Comparison of ENCODE assay signal across 9 cellular contexts in genomic region chr1:245310605-245311531, GRCh38.
DNase-seq lines count a peak whose midpoint lies in the region; ATAC-seq and TF ChIP-seq lines count a peak whose summit lies in the region.
"Had no signal": no experiment of that assay in that cellular context is flagged by ENCODE, and none has a peak within 500 bp of the region (broad histone marks: within the 10 kb centered on the region; RNA-seq: fewer than 3 reads in every experiment).

No MANE protein-coding gene starts in this region.

- peak overlapping the region in 1 of 2 experiments; percentile 23 for H2BK12ac ChIP-seq in mesenchymal stem cell (ENCODE audit: low read length in 2 of 2)

- no peaks in the 10 kb centered on the region for H3K79me1 ChIP-seq in IMR-90 (ENCODE audit: low read depth in 1 of 2, low read length in 2 of 2)
- no peaks in the 10 kb centered on the region for H3K79me1 ChIP-seq in mesenchymal stem cell (replicated peaks; ENCODE audit: low read length, poor library complexity, severe bottlenecking)

- H4K20me1 ChIP-seq in IMR-90 (ENCODE audit: insufficient read depth, low read length) = no peaks in the 10 kb centered on the region

- H3K4me2 ChIP-seq in IMR-90 (ENCODE audit: low read depth, low read length) = peak overlapping the region; percentile 13
- H3K4me2 ChIP-seq in mesenchymal stem cell (ENCODE audit: low read length, poor library complexity, severe bottlenecking) = peak overlapping the region; percentile 86

- H3K56ac ChIP-seq in IMR-90 (ENCODE audit: extremely low read depth, insufficient read depth, low read length) = no peak overlapping the region

- peak; percentile 68 for DNase-seq in AG10803 (ENCODE audit: low read depth)
- peak; percentile 28 for DNase-seq in GM19238 (ENCODE audit: insufficient read length, low spot score)
- DNase-seq in IMR-90 = no peak
- DNase-seq in activated B cell treated with CpG ODN at 0.5 μM for 24 hours = no peak
- peak; percentile 74 for DNase-seq in mesenchymal stem cell
- DNase-seq in ureter (ENCODE audit: low spot score) = no peak
- DNase-seq in HCEC 1CT = no peak
- no peak for DNase-seq in dorsolateral prefrontal cortex

- H4K8ac ChIP-seq in IMR-90 (ENCODE audit: low read depth in 2 of 2, low read length in 2 of 2) = no peak overlapping the region
- peak overlapping the region; percentile 99 for H4K8ac ChIP-seq in mesenchymal stem cell (ENCODE audit: low read length)

- intact Hi-C loops in IMR-90 (cut with micrococcal nuclease) = no loop called here
- intact Hi-C loops in activated B cell treated with CpG ODN at 0.5 μM for 24 hours (cut with micrococcal nuclease) = no loop called here
- intact Hi-C loops in dorsolateral prefrontal cortex (cut with DNase I) = no loop called here

- H3K4me1 Mint-ChIP-seq in activated B cell treated with CpG ODN at 0.5 μM for 24 hours = peaks cover 11% of the 10 kb centered on the region

- H3K23ac ChIP-seq in IMR-90 (ENCODE audit: low read depth, low read length) (no peak overlapping the region; the same call in 1 of the 2 replicates), mesenchymal stem cell (ENCODE audit: low read length in 2 of 2) (no peak overlapping the region)

- CTCF ChIA-PET in IMR-90 (lab: Yijun Ruan, JAX) (no interaction called here), activated B cell treated with CpG ODN at 0.5 μM for 24 hours (lab: Charles Lee) (no interaction called here)

- H2BK5ac ChIP-seq in IMR-90 (ENCODE audit: low read depth, low read length, poor library complexity, severe bottlenecking) (no peak overlapping the region), mesenchymal stem cell (ENCODE audit: low read depth, low read length, poor library complexity, severe bottlenecking) (no peak overlapping the region)

- peak overlapping the region; percentile 35 for H2AFZ ChIP-seq in IMR-90 (replicated peaks; ENCODE audit: low read length, poor library complexity)
- H2AFZ ChIP-seq in mesenchymal stem cell (ENCODE audit: low read depth, low read length) = peak overlapping the region; percentile 29

- H4K5ac ChIP-seq in IMR-90 (ENCODE audit: low read depth, low read length) = peak overlapping the region; percentile 23; the same call in 1 of the 2 replicates

- TF ChIP-seq POLR2A in IMR-90 (IDR thresholded peaks at IDR 0.05; ENCODE audit: low read depth, low read length) = no peak

- H3K9me3 Mint-ChIP-seq in activated B cell treated with CpG ODN at 0.5 μM for 24 hours = peaks cover 4% of the 10 kb centered on the region

- H2AK5ac ChIP-seq in IMR-90 (ENCODE audit: low read depth, low read length) (no peak overlapping the region), mesenchymal stem cell (ENCODE audit: low read length, severe bottlenecking) (no peak overlapping the region)

- WGBS in IMR-90 (ENCODE audit: extremely low coverage in 2 of 2, insufficient read length in 1 of 2), 2 experiments = 78% methylated on average over 3 of the region's 21 CpGs; no CpG with 5 or more reads in 1 of the 2 experiments
- WGBS in mesenchymal stem cell = 6% methylated on average over 20 of the region's 21 CpGs

- H3K27me3 Mint-ChIP-seq in activated B cell treated with CpG ODN at 0.5 μM for 24 hours = no peaks in the 10 kb centered on the region

- ATAC-seq in IMR-90 (ENCODE audit: low read depth) (peak; percentile 49; the same call in 1 of the 2 replicates), activated B cell treated with CpG ODN at 0.5 μM for 24 hours (ENCODE audit: low read depth) (no peak)

- H3K4me1 ChIP-seq in IMR-90 (ENCODE audit: control insufficient read depth, insufficient read depth, low read length) = peaks cover 5% of the 10 kb centered on the region; the same call in 1 of the 2 replicates
- peaks cover 9% of the 10 kb centered on the region for H3K4me1 ChIP-seq in mesenchymal stem cell (ENCODE audit: control insufficient read depth, insufficient read depth, low read depth, low read length)

- H3K18ac ChIP-seq in IMR-90 (ENCODE audit: low read depth, low read length) = no peak overlapping the region; the same call in 1 of the 2 replicates
- H3K18ac ChIP-seq in mesenchymal stem cell (ENCODE audit: low read depth in 1 of 2, low read length in 2 of 2) = peak overlapping the region; percentile 84 to 90

- dilution Hi-C loops in IMR-90 (cut with HindIII; ENCODE audit: low sequenced_read_pairs, unreplicated experiment) = no loop called here

- H3K9ac ChIP-seq in IMR-90 (ENCODE audit: low read depth, low read length) (no peak overlapping the region), mesenchymal stem cell (ENCODE audit: low read length) (peak overlapping the region; percentile 2)

- H3K36me3 Mint-ChIP-seq in activated B cell treated with CpG ODN at 0.5 μM for 24 hours (ENCODE audit: low read depth) = no peaks in the 10 kb centered on the region

- H4K91ac ChIP-seq in IMR-90 (ENCODE audit: insufficient read depth, low read depth, low read length) = no peak overlapping the region
- peak overlapping the region; percentile 89 for H4K91ac ChIP-seq in mesenchymal stem cell (ENCODE audit: low read length)

- POLR2A ChIA-PET in IMR-90 (lab: Charles Lee; ENCODE audit: unreplicated experiment) = no interaction called here
- POLR2A ChIA-PET in activated B cell treated with CpG ODN at 0.5 μM for 24 hours (lab: Charles Lee) = no interaction called here

- no TSS peak for BruUV-seq in IMR-90 (replicated peaks; lab: Mats Ljungman, UMichigan)

- H2AK9ac ChIP-seq in IMR-90 (replicated peaks; ENCODE audit: low read depth, low read length, poor library complexity) = no peak overlapping the region

- H3K27ac ChIP-seq in IMR-90 (ENCODE audit: insufficient read depth, low read length) (no peak overlapping the region), mesenchymal stem cell (ENCODE audit: low read length, poor library complexity, severe bottlenecking) (no peak overlapping the region), dorsolateral prefrontal cortex (no peak overlapping the region)

- H3K9me3 ChIP-seq in IMR-90 (ENCODE audit: control insufficient read depth, insufficient read depth, low read length) (no peaks in the 10 kb centered on the region), mesenchymal stem cell (ENCODE audit: control insufficient read depth, low read length) (no peaks in the 10 kb centered on the region)

- in situ Hi-C loops in IMR-90 (cut with MboI; ENCODE audit: low sequenced_read_pairs) = no loop called here

- no peak overlapping the region for H3K27ac Mint-ChIP-seq in activated B cell treated with CpG ODN at 0.5 μM for 24 hours

- peak overlapping the region; percentile 47 for H3K4me3 ChIP-seq in AG10803 (ENCODE audit: low read length)
- H3K4me3 ChIP-seq in IMR-90 (ENCODE audit: insufficient read depth, low read depth, low read length) = no peak overlapping the region
- H3K4me3 ChIP-seq in mesenchymal stem cell (ENCODE audit: insufficient read depth in 1 of 2, low read depth in 1 of 2, low read length in 2 of 2) = peak overlapping the region in 1 of 2 experiments; percentile 62
- peak overlapping the region in 4 of 59 donors; percentile 8 to 22 (median 15) for H3K4me3 ChIP-seq in dorsolateral prefrontal cortex
- H3K4me3 ChIP-seq: lung had no signal

- no peaks in the 10 kb centered on the region for H3K27me3 ChIP-seq in IMR-90 (ENCODE audit: control insufficient read depth, insufficient read depth, low read length)
- peaks cover 0 to 6% of the 10 kb centered on the region in 2 experiments for H3K27me3 ChIP-seq in mesenchymal stem cell (ENCODE audit: control insufficient read depth in 1 of 2, insufficient read depth in 1 of 2, low read length in 2 of 2)
- H3K27me3 ChIP-seq in dorsolateral prefrontal cortex = peaks cover 0 to 7% (median 0%) of the 10 kb centered on the region in 45 donors

- H3K4me3 Mint-ChIP-seq in activated B cell treated with CpG ODN at 0.5 μM for 24 hours = peak overlapping the region; percentile 76

- no peak for TF ChIP-seq RAD21 in IMR-90 (IDR thresholded peaks at IDR 0.05; ENCODE audit: low read length)

- TF ChIP-seq CTCF in AG10803 (conservative IDR thresholded peaks at IDR 0.05; ENCODE audit: low read length) (no peak), IMR-90 (conservative IDR thresholded peaks at IDR 0.05; ENCODE audit: low read depth, low read length) (no peak), activated B cell treated with CpG ODN at 0.5 μM for 24 hours (IDR thresholded peaks at IDR 0.05) (no peak), dorsolateral prefrontal cortex (IDR thresholded peaks at IDR 0.05 in 54 of 56, conservative IDR thresholded peaks at IDR 0.05 in 2 of 56; ENCODE audit: low read depth in 1 of 56, partially characterized antibody in 56 of 56) (no peak)

- H3K9me1 ChIP-seq in IMR-90 (ENCODE audit: insufficient read depth, low read length) = no peaks in the 10 kb centered on the region

- H3K36me3 ChIP-seq in IMR-90 (ENCODE audit: control insufficient read depth, insufficient read depth, low read length) (no peaks in the 10 kb centered on the region), mesenchymal stem cell (ENCODE audit: control insufficient read depth in 1 of 2, insufficient read depth in 2 of 2, low read depth in 1 of 2, low read length in 2 of 2) (no peaks in the 10 kb centered on the region)

- no peak overlapping the region for H3K4ac ChIP-seq in IMR-90 (ENCODE audit: low read depth, low read length)
- H3K4ac ChIP-seq in mesenchymal stem cell (ENCODE audit: low read depth in 1 of 2, low read length in 2 of 2) = peak overlapping the region; percentile 3 to 60

- H2BK15ac ChIP-seq in IMR-90 (ENCODE audit: low read depth, low read length) (no peak overlapping the region), mesenchymal stem cell (ENCODE audit: low read depth, poor library complexity, severe bottlenecking) (peak overlapping the region; percentile 39)

- H2BK120ac ChIP-seq in IMR-90 (ENCODE audit: low read depth, low read length) (no peak overlapping the region), mesenchymal stem cell (ENCODE audit: low read depth, low read length) (peak overlapping the region; percentile 71)

- no peak overlapping the region for H2BK20ac ChIP-seq in IMR-90 (ENCODE audit: low read depth, low read length)

- no peak overlapping the region for H3K14ac ChIP-seq in IMR-90 (replicated peaks; ENCODE audit: low read depth, low read length)
- peak overlapping the region in 1 of 2 experiments; percentile 53 for H3K14ac ChIP-seq in mesenchymal stem cell (ENCODE audit: low read length in 2 of 2)

TF ChIP-seq in IMR-90, 13 proteins besides CTCF, POLR2A, EP300 and RAD21 (continues in another document):
- TF ChIP-seq USF2 (IDR thresholded peaks at IDR 0.05; ENCODE audit: low read depth, low read length) = no peak
- TF ChIP-seq MAFK (IDR thresholded peaks at IDR 0.05; ENCODE audit: low read depth, low read length) = no peak
- no peak for TF ChIP-seq RFX5 (IDR thresholded peaks at IDR 0.05; ENCODE audit: low read depth, low read length)
- no peak for TF ChIP-seq BHLHE40 (IDR thresholded peaks at IDR 0.05; ENCODE audit: low read depth, low read length)
- no peak for TF ChIP-seq CEBPB (IDR thresholded peaks at IDR 0.05; ENCODE audit: low read depth, low read length)

Comparison
In these comparisons a context has a peak if more than half of its experiments do, and no peak if none do; other contexts are left out.
1. DNase-seq: peak in AG10803 (single experiment), GM19238 (single experiment) and mesenchymal stem cell (single experiment); none in IMR-90 (single experiment), activated B cell treated with CpG ODN at 0.5 μM for 24 hours (single experiment), ureter (single experiment), HCEC 1CT (single experiment) and dorsolateral prefrontal cortex (0 of 10).